9 cellular contexts compared by ENCODE assay signal in genomic region chr10:127117125-127117524, GRCh38.
DNase-seq lines count a peak whose midpoint lies in the region; ATAC-seq and TF ChIP-seq lines count a peak whose summit lies in the region.
"Had no signal": no experiment of that assay in that cellular context is flagged by ENCODE, and none has a peak within 500 bp of the region (broad histone marks: within the 10 kb centered on the region; RNA-seq: fewer than 3 reads in every experiment).

No MANE protein-coding gene starts in this region.

- H3K36me3 ChIP-seq in iPS DF 6.9 (ENCODE audit: control insufficient read depth, insufficient read depth, low read length) (no peaks in the 10 kb centered on the region), testis (ENCODE audit: low read depth, missing control alignments) (no peaks in the 10 kb centered on the region), gastrocnemius medialis (no peaks in the 10 kb centered on the region)

- CTCF ChIA-PET in activated CD4-positive, alpha-beta memory T cell treated with anti-CD3 and anti-CD28 coated beads, Interleukin-2, amount 10 ng/mL, durations not matched to agents 7 days and 5 days (lab: Charles Lee), result no interaction called here

- TF ChIP-seq POLR2A in testis (IDR thresholded peaks at IDR 0.05) (no peak), gastrocnemius medialis (IDR thresholded peaks at IDR 0.05) (no peak)

- TF ChIP-seq CTCF in testis (IDR thresholded peaks at IDR 0.05) (no peak), gastrocnemius medialis (IDR thresholded peaks at IDR 0.05 in 4 of 5, conservative IDR thresholded peaks at IDR 0.05 in 1 of 5) (no peak)

- H3K9me3 Mint-ChIP-seq in activated CD4-positive, alpha-beta memory T cell treated with anti-CD3 and anti-CD28 coated beads, Interleukin-2, amount 10 ng/mL, durations not matched to agents 7 days and 5 days, result peaks cover 6% of the 10 kb centered on the region

- intact Hi-C loops in testis (cut with DNase I; ENCODE audit: low total_unique reads), result no loop called here
- intact Hi-C loops in gastrocnemius medialis (cut with DNase I; ENCODE audit: low total_unique reads), result no loop called here

- H3K36me3 Mint-ChIP-seq in activated CD4-positive, alpha-beta memory T cell treated with anti-CD3 and anti-CD28 coated beads, Interleukin-2, amount 10 ng/mL, durations not matched to agents 7 days and 5 days (ENCODE audit: low read depth), result no peaks in the 10 kb centered on the region
- H3K36me3 Mint-ChIP-seq in T-helper 17 cell (ENCODE audit: low read depth), result no peaks in the 10 kb centered on the region
- H3K36me3 Mint-ChIP-seq: CD8-positive, alpha-beta T cell had no signal

- no peak for ATAC-seq in gastrocnemius medialis
- ATAC-seq in T-helper 17 cell, result no peak
- ATAC-seq in GM19035 (IDR thresholded peaks at IDR 0.05; ENCODE audit: unreplicated experiment), result no peak
- ATAC-seq: CD8-positive, alpha-beta T cell had no signal

- DNase-seq in activated gamma-delta T cell treated with Interleukin-2 at 50 U/mL for 16 hours, result peak; percentile 11
- no peak for DNase-seq in activated gamma-delta T cell (lab: John Stamatoyannopoulos, UW)
- DNase-seq in activated CD4-positive, alpha-beta memory T cell treated with anti-CD3 and anti-CD28 coated beads, Interleukin-2, amount 10 ng/mL, durations not matched to agents 7 days and 5 days, result peak; percentile 30
- peak; percentile 5 for DNase-seq in iPS DF 6.9 (ENCODE audit: low read depth, low spot score)
- peak; percentile 74 for DNase-seq in testis
- DNase-seq in gastrocnemius medialis, result no peak
- DNase-seq in T-helper 17 cell, result no peak

- H3K27ac Mint-ChIP-seq in activated CD4-positive, alpha-beta memory T cell treated with anti-CD3 and anti-CD28 coated beads, Interleukin-2, amount 10 ng/mL, durations not matched to agents 7 days and 5 days, result no peak overlapping the region
- no peak overlapping the region for H3K27ac Mint-ChIP-seq in T-helper 17 cell
- H3K27ac Mint-ChIP-seq: CD8-positive, alpha-beta T cell had no signal

- H3K4me3 ChIP-seq in iPS DF 6.9 (ENCODE audit: low read length), result no peak overlapping the region
- no peak overlapping the region for H3K4me3 ChIP-seq in testis
- H3K4me3 ChIP-seq in gastrocnemius medialis, result no peak overlapping the region

- no peaks in the 10 kb centered on the region for H3K9me3 ChIP-seq in iPS DF 6.9 (ENCODE audit: control insufficient read depth, insufficient read depth, low read length)
- H3K9me3 ChIP-seq in testis, result no peaks in the 10 kb centered on the region
- H3K9me3 ChIP-seq in gastrocnemius medialis, result no peaks in the 10 kb centered on the region
- no peaks in the 10 kb centered on the region for H3K9me3 ChIP-seq in T-helper 17 cell (ENCODE audit: control insufficient read depth, low read length, poor library complexity, severe bottlenecking)

- H3K27ac ChIP-seq in iPS DF 6.9 (ENCODE audit: low read length) (no peak overlapping the region), testis (no peak overlapping the region), gastrocnemius medialis (no peak overlapping the region)

- H3K27me3 ChIP-seq in iPS DF 6.9 (ENCODE audit: control insufficient read depth, insufficient read depth, low read length) (no peaks in the 10 kb centered on the region), testis (no peaks in the 10 kb centered on the region), gastrocnemius medialis (no peaks in the 10 kb centered on the region)

- in situ Hi-C loops in gastrocnemius medialis (cut with MboI; ENCODE audit: low sequenced_read_pairs in 4 of 4), result no loop called here

- POLR2A ChIA-PET in activated CD4-positive, alpha-beta memory T cell treated with anti-CD3 and anti-CD28 coated beads, Interleukin-2, amount 10 ng/mL, durations not matched to agents 7 days and 5 days (lab: Charles Lee), result no interaction called here

- H3K4me1 Mint-ChIP-seq in activated CD4-positive, alpha-beta memory T cell treated with anti-CD3 and anti-CD28 coated beads, Interleukin-2, amount 10 ng/mL, durations not matched to agents 7 days and 5 days, result no peaks in the 10 kb centered on the region
- H3K4me1 Mint-ChIP-seq in T-helper 17 cell, result no peaks in the 10 kb centered on the region

- H3K4me3 Mint-ChIP-seq in activated CD4-positive, alpha-beta memory T cell treated with anti-CD3 and anti-CD28 coated beads, Interleukin-2, amount 10 ng/mL, durations not matched to agents 7 days and 5 days, result no peak overlapping the region
- H3K4me3 Mint-ChIP-seq in T-helper 17 cell, result no peak overlapping the region
- H3K4me3 Mint-ChIP-seq: CD8-positive, alpha-beta T cell had no signal

- no CpG with 5 or more reads among the region's 4 CpGs for WGBS in iPS DF 6.9 (ENCODE audit: insufficient coverage, insufficient read length)
- WGBS in testis, 2 donors, result 55 to 56% methylated on average over 4 of the region's 4 CpGs

- no peaks in the 10 kb centered on the region for H3K27me3 Mint-ChIP-seq in activated CD4-positive, alpha-beta memory T cell treated with anti-CD3 and anti-CD28 coated beads, Interleukin-2, amount 10 ng/mL, durations not matched to agents 7 days and 5 days
- H3K27me3 Mint-ChIP-seq in T-helper 17 cell, result no peaks in the 10 kb centered on the region

- H3K4me1 ChIP-seq in iPS DF 6.9 (ENCODE audit: control insufficient read depth, insufficient read depth, low read length) (no peaks in the 10 kb centered on the region), testis (no peaks in the 10 kb centered on the region), gastrocnemius medialis (no peaks in the 10 kb centered on the region)

Comparison
In these comparisons a context has a peak if more than half of its experiments do, and no peak if none do; other contexts are left out.
1. DNase-seq: peak in activated gamma-delta T cell treated with Interleukin-2 at 50 U/mL for 16 hours (single experiment), activated CD4-positive, alpha-beta memory T cell treated with anti-CD3 and anti-CD28 coated beads, Interleukin-2, amount 10 ng/mL, durations not matched to agents 7 days and 5 days (single experiment), iPS DF 6.9 (single experiment) and testis (single experiment); none in activated gamma-delta T cell (single experiment), gastrocnemius medialis (0 of 2) and T-helper 17 cell (0 of 3).